ENCODE assay signal across 2 cellular contexts in genomic region chr1:85526216-85526615, GRCh38. TPM values are rescaled to one million over a fixed set of nuclear protein-coding genes. Genes with fewer than 3 reads are reported as not detected.
"Had no signal": no experiment of that assay in that cellular context is flagged by ENCODE, and none has a peak within 500 bp of the region (broad histone marks: within the 10 kb centered on the region; RNA-seq: fewer than 3 reads in every experiment).

No MANE protein-coding gene starts in this region.

RNA-seq across cellular contexts. Expression of gene CCN1, which starts 54.3 kb away (rescaled TPM):
- total RNA-seq: activated CD4-positive, alpha-beta T cell treated with anti-CD3 and anti-CD28 coated beads, Interleukin-2, amount 10 ng/mL, durations not matched to agents 7 days and 5 days; naive thymus-derived CD4-positive, alpha-beta T cell had no signal
- polyA plus RNA-seq: naive thymus-derived CD4-positive, alpha-beta T cell had no signal
